In genomic region chr11:113073290-113073953, GRCh38 we compare ENCODE assay signal across 34 cellular contexts.
"Had no signal": no experiment of that assay in that cellular context is flagged by ENCODE, and none has a peak within 500 bp of the region (broad histone marks: within the 10 kb centered on the region; RNA-seq: fewer than 3 reads in every experiment).

No MANE protein-coding gene starts in this region.

- H3K4me3 ChIP-seq: MG63, Peyer's patch had no signal

- H3K4me1 ChIP-seq: Peyer's patch had no signal

- H3K36me3 Mint-ChIP-seq: activated CD4-positive, alpha-beta memory T cell treated with anti-CD3 and anti-CD28 coated beads for 36 hours; activated naive CD4-positive, alpha-beta T cell treated with anti-CD3 and anti-CD28 coated beads, Interleukin-2, amount 10 ng/mL, durations not matched to agents 7 days and 5 days; activated naive CD8-positive, alpha-beta T cell had no signal

- DNase-seq: activated B cell treated with CpG ODN at 0.5 μM for 24 hours; activated CD4-positive, alpha-beta memory T cell treated with anti-CD3 and anti-CD28 coated beads for 36 hours; activated CD4-positive, alpha-beta T cell treated with anti-CD3 and anti-CD28 coated beads for 4 hours; activated CD4-positive, alpha-beta T cell treated with anti-CD3 and anti-CD28 coated beads, Interleukin-2, amount 50 U/mL, for 1 hour; activated CD4-positive, CD25-positive, alpha-beta regulatory T cell treated with anti-CD3 and anti-CD28 coated beads, Interleukin-2, amount 50 U/mL, for 72 hours; activated CD8-positive, alpha-beta memory T cell treated with anti-CD3 and anti-CD28 coated beads, Interleukin-2, amount 50 U/mL, for 4 hours; activated naive CD4-positive, alpha-beta T cell treated with anti-CD3 and anti-CD28 coated beads, Interleukin-2, amount 10 ng/mL, durations not matched to agents 7 days and 5 days; activated naive CD8-positive, alpha-beta T cell treated with anti-CD3 and anti-CD28 coated beads, Interleukin-2, amount 50 U/mL, for 24 hours; activated T-cell treated with anti-CD3 and anti-CD28 coated beads for 4 hours; activated T-cell treated with anti-CD3 and anti-CD28 coated beads, Interleukin-2, amount 50 U/mL, for 4 hours; brain microvascular endothelial cell; Kasumi-1; KG1; MG63; NCI-H1048; NCI-H1105 treated with DMSO at 0.1 percent for 48 hours; NCI-H1436 treated with DMSO at 0.1 percent for 48 hours; NCI-H1694 treated with DMSO at 0.1 percent for 48 hours; NCI-H2029; NCI-H2171 treated with DMSO at 0.1 percent for 48 hours; NCI-H510A; NCI-H526; NCI-H748 treated with DMSO at 0.1 percent for 48 hours; NK-92 treated with Interleukin-12 subunit alpha and Interleukin-12 subunit beta, amount 100 ng/mL, for 24 hours; PC-3; Peyer's patch; RPMI8226; SW 1271; T-helper 1 cell; T-helper 2 cell; T-helper 9 cell had no signal

- H3K27ac Mint-ChIP-seq: activated B cell treated with CpG ODN at 0.5 μM for 24 hours; activated CD4-positive, alpha-beta memory T cell treated with anti-CD3 and anti-CD28 coated beads for 36 hours; activated naive CD4-positive, alpha-beta T cell treated with anti-CD3 and anti-CD28 coated beads, Interleukin-2, amount 10 ng/mL, durations not matched to agents 7 days and 5 days; activated naive CD8-positive, alpha-beta T cell; activated naive CD8-positive, alpha-beta T cell treated with anti-CD3 and anti-CD28 coated beads, Interleukin-2, amount 50 U/mL, for 24 hours; activated T-helper 1 cell treated with anti-CD3 and anti-CD28 coated beads, Interleukin-12 subunit alpha, Interleukin-12 subunit beta, Interleukin-2, Interleukin-4 antibody, amounts not matched to agents 30 ng/mL and 10 ng/mL and 1 ng/mL, durations not matched to agents 14 hours and 24 hours and 36 hours had no signal

- H3K27me3 Mint-ChIP-seq: activated B cell treated with CpG ODN at 0.5 μM for 24 hours; activated CD4-positive, alpha-beta memory T cell treated with anti-CD3 and anti-CD28 coated beads for 36 hours; activated naive CD4-positive, alpha-beta T cell treated with anti-CD3 and anti-CD28 coated beads, Interleukin-2, amount 10 ng/mL, durations not matched to agents 7 days and 5 days; activated naive CD8-positive, alpha-beta T cell had no signal

- H3K4me3 Mint-ChIP-seq: activated B cell treated with CpG ODN at 0.5 μM for 24 hours; activated CD4-positive, alpha-beta memory T cell treated with anti-CD3 and anti-CD28 coated beads for 36 hours; activated naive CD4-positive, alpha-beta T cell treated with anti-CD3 and anti-CD28 coated beads, Interleukin-2, amount 10 ng/mL, durations not matched to agents 7 days and 5 days; activated naive CD8-positive, alpha-beta T cell; activated naive CD8-positive, alpha-beta T cell treated with anti-CD3 and anti-CD28 coated beads, Interleukin-2, amount 50 U/mL, for 24 hours; activated T-cell treated with anti-CD3 and anti-CD28 coated beads, Interleukin-2, amount 50 U/mL, for 4 hours; activated T-helper 1 cell treated with anti-CD3 and anti-CD28 coated beads, Interleukin-12 subunit alpha, Interleukin-12 subunit beta, Interleukin-2, Interleukin-4 antibody, amounts not matched to agents 30 ng/mL and 10 ng/mL and 1 ng/mL, durations not matched to agents 14 hours and 24 hours and 36 hours had no signal

- H3K4me1 Mint-ChIP-seq: activated B cell treated with CpG ODN at 0.5 μM for 24 hours; activated naive CD4-positive, alpha-beta T cell treated with anti-CD3 and anti-CD28 coated beads, Interleukin-2, amount 10 ng/mL, durations not matched to agents 7 days and 5 days; activated naive CD8-positive, alpha-beta T cell treated with anti-CD3 and anti-CD28 coated beads, Interleukin-2, amount 50 U/mL, for 24 hours had no signal

- H3K36me3 ChIP-seq: brain microvascular endothelial cell, MG63, Peyer's patch had no signal

- H3K27ac ChIP-seq: brain microvascular endothelial cell, Peyer's patch, VCaP had no signal

- H3K9me3 Mint-ChIP-seq: activated B cell treated with CpG ODN at 0.5 μM for 24 hours; activated CD4-positive, alpha-beta memory T cell treated with anti-CD3 and anti-CD28 coated beads for 36 hours; activated naive CD4-positive, alpha-beta T cell treated with anti-CD3 and anti-CD28 coated beads, Interleukin-2, amount 10 ng/mL, durations not matched to agents 7 days and 5 days; activated naive CD8-positive, alpha-beta T cell treated with anti-CD3 and anti-CD28 coated beads, Interleukin-2, amount 50 U/mL, for 24 hours; activated T-cell treated with anti-CD3 and anti-CD28 coated beads, Interleukin-2, amount 50 U/mL, for 4 hours; activated T-helper 1 cell treated with anti-CD3 and anti-CD28 coated beads, Interleukin-12 subunit alpha, Interleukin-12 subunit beta, Interleukin-2, Interleukin-4 antibody, amounts not matched to agents 30 ng/mL and 10 ng/mL and 1 ng/mL, durations not matched to agents 14 hours and 24 hours and 36 hours had no signal

- H3K27me3 ChIP-seq: brain microvascular endothelial cell, MG63, Peyer's patch had no signal

- ATAC-seq: activated naive CD8-positive, alpha-beta T cell treated with anti-CD3 and anti-CD28 coated beads, Interleukin-2, amount 50 U/mL, for 24 hours; activated T-cell treated with anti-CD3 and anti-CD28 coated beads, Interleukin-2, amount 50 U/mL, for 4 hours; PC-3 had no signal

- H3K9me3 ChIP-seq: MG63, Peyer's patch had no signal
